In genomic region chr2:26784570-26785234, GRCh38 we compare ENCODE assay signal across 9 cellular contexts. TPM values are rescaled to one million over a fixed set of nuclear protein-coding genes. Genes with fewer than 3 reads are reported as not detected.
A peak's percentile ranks its signal among the peaks of the same experiment; 100 is the strongest.
DNase-seq lines count a peak whose midpoint lies in the region; ATAC-seq, FAIRE-seq and TF ChIP-seq lines count a peak whose summit lies in the region.
"Had no signal": no experiment of that assay in that cellular context is flagged by ENCODE, and none has a peak within 500 bp of the region (broad histone marks: within the 10 kb centered on the region; RNA-seq: fewer than 3 reads in every experiment).

No MANE protein-coding gene starts in this region.

- no peak for FAIRE-seq in small intestine (lab: Jason Lieb, UNC)

- H3K4me3 ChIP-seq in iPS-20b (ENCODE audit: low read length), result peak overlapping the region; percentile 70; the same call in 1 of the 2 replicates
- H3K4me3 ChIP-seq in thoracic aorta, result peak overlapping the region; percentile 87
- H3K4me3 ChIP-seq in small intestine (ENCODE audit: low read depth in 1 of 2, low read length in 2 of 2), result no peak overlapping the region

- DNase-seq in activated naive CD8-positive, alpha-beta T cell treated with anti-CD3 and anti-CD28 coated beads for 36 hours, result no peak
- DNase-seq in activated B cell treated with CpG ODN at 0.5 μM for 24 hours (no peak), thoracic aorta (ENCODE audit: low spot score) (no peak), amygdala (lab: John Stamatoyannopoulos, UW) (no peak), small intestine (no peak), cerebellar nuclear complex (lab: John Stamatoyannopoulos, UW) (no peak)
- DNase-seq: NCI-H446 treated with DMSO at 0.1 percent for 48 hours had no signal

- TF ChIP-seq CTCF in activated B cell treated with CpG ODN at 0.5 μM for 24 hours (IDR thresholded peaks at IDR 0.05), result no peak
- no peak for TF ChIP-seq CTCF in thoracic aorta (IDR thresholded peaks at IDR 0.05)

- peaks cover 9% of the 10 kb centered on the region; the same call in 1 of the 2 replicates for H3K36me3 ChIP-seq in iPS-20b (ENCODE audit: insufficient read depth, low read depth, low read length)
- H3K36me3 ChIP-seq in thoracic aorta, result peaks cover 13% of the 10 kb centered on the region
- H3K36me3 ChIP-seq in small intestine (ENCODE audit: control insufficient read depth in 2 of 2, insufficient read depth in 2 of 2, low read length in 2 of 2), result peaks cover 7 to 8% of the 10 kb centered on the region in 2 donors

- H3K9ac ChIP-seq in iPS-20b (ENCODE audit: low read depth, low read length), result peak overlapping the region; percentile 66; the same call in 1 of the 2 replicates

- H3K27me3 Mint-ChIP-seq in activated naive CD8-positive, alpha-beta T cell, result peaks cover 8% of the 10 kb centered on the region
- H3K27me3 Mint-ChIP-seq in activated naive CD8-positive, alpha-beta T cell treated with anti-CD3 and anti-CD28 coated beads for 36 hours, result peaks cover 29% of the 10 kb centered on the region
- H3K27me3 Mint-ChIP-seq in activated B cell treated with CpG ODN at 0.5 μM for 24 hours, result peaks cover 3% of the 10 kb centered on the region

- no peak overlapping the region for H3K27ac Mint-ChIP-seq in activated naive CD8-positive, alpha-beta T cell
- H3K27ac Mint-ChIP-seq in activated naive CD8-positive, alpha-beta T cell treated with anti-CD3 and anti-CD28 coated beads for 36 hours, result no peak overlapping the region
- H3K27ac Mint-ChIP-seq in activated B cell treated with CpG ODN at 0.5 μM for 24 hours, result peak overlapping the region; percentile 65

- 0 out of 2 replicates have a peak, but pooled peaks cover 3% of the 10 kb centered on the region for H3K4me1 ChIP-seq in iPS-20b (ENCODE audit: insufficient read depth, low read length)
- peaks cover 6 to 8% of the 10 kb centered on the region in 2 donors for H3K4me1 ChIP-seq in thoracic aorta (ENCODE audit: control insufficient read depth in 1 of 2, low read depth in 2 of 2)
- H3K4me1 ChIP-seq in small intestine (ENCODE audit: control insufficient read depth in 2 of 2, insufficient read depth in 1 of 2, low read depth in 1 of 2, low read length in 1 of 2), result peaks cover 0 to 3% of the 10 kb centered on the region in 2 donors

- no peak overlapping the region for H3K27ac ChIP-seq in iPS-20b (ENCODE audit: low read length)
- H3K27ac ChIP-seq in thoracic aorta, result no peak overlapping the region
- no peak overlapping the region for H3K27ac ChIP-seq in small intestine (ENCODE audit: low read depth in 1 of 2, low read length in 1 of 2)

- peaks cover 5% of the 10 kb centered on the region for H3K36me3 Mint-ChIP-seq in activated naive CD8-positive, alpha-beta T cell
- H3K36me3 Mint-ChIP-seq in activated naive CD8-positive, alpha-beta T cell treated with anti-CD3 and anti-CD28 coated beads for 36 hours, result peaks cover 30% of the 10 kb centered on the region
- peaks cover 12% of the 10 kb centered on the region for H3K36me3 Mint-ChIP-seq in activated B cell treated with CpG ODN at 0.5 μM for 24 hours (ENCODE audit: low read depth)

- peaks cover 12% of the 10 kb centered on the region for H3K4me1 Mint-ChIP-seq in activated naive CD8-positive, alpha-beta T cell (ENCODE audit: low read depth)
- H3K4me1 Mint-ChIP-seq in activated naive CD8-positive, alpha-beta T cell treated with anti-CD3 and anti-CD28 coated beads for 36 hours, result peaks cover 16% of the 10 kb centered on the region
- H3K4me1 Mint-ChIP-seq in activated B cell treated with CpG ODN at 0.5 μM for 24 hours, result peaks cover 15% of the 10 kb centered on the region

- POLR2A ChIA-PET in activated B cell treated with CpG ODN at 0.5 μM for 24 hours (lab: Charles Lee), result no interaction called here

- H3K9me3 Mint-ChIP-seq in activated naive CD8-positive, alpha-beta T cell (ENCODE audit: low read depth), result no peaks in the 10 kb centered on the region
- H3K9me3 Mint-ChIP-seq in activated naive CD8-positive, alpha-beta T cell treated with anti-CD3 and anti-CD28 coated beads for 36 hours, result no peaks in the 10 kb centered on the region
- H3K9me3 Mint-ChIP-seq in activated B cell treated with CpG ODN at 0.5 μM for 24 hours, result no peaks in the 10 kb centered on the region

- H3K27me3 ChIP-seq in iPS-20b (ENCODE audit: insufficient read depth, low read length) (peaks cover 6% of the 10 kb centered on the region; the same call in 1 of the 2 replicates), thoracic aorta (replicated peaks; ENCODE audit: insufficient read depth) (no peaks in the 10 kb centered on the region), small intestine (ENCODE audit: control insufficient read depth in 2 of 2, insufficient read depth in 2 of 2, low read length in 2 of 2) (no peaks in the 10 kb centered on the region)

- intact Hi-C loops in activated B cell treated with CpG ODN at 0.5 μM for 24 hours (cut with micrococcal nuclease), result loop anchor here (1.0 to 10.0 kb wide), 5 partner anchors 20 to 907 kb away; partner anchors contain the start of genes ADGRF3, AGBL5, ASXL2 and CAD

- CTCF ChIA-PET in activated B cell treated with CpG ODN at 0.5 μM for 24 hours (lab: Charles Lee), result no interaction called here

- ATAC-seq in activated B cell treated with CpG ODN at 0.5 μM for 24 hours (ENCODE audit: low read depth) (no peak), thoracic aorta (ENCODE audit: insufficient number of reproducible peaks, low FRiP score, low read depth) (no peak)

- H3K4me3 Mint-ChIP-seq in activated naive CD8-positive, alpha-beta T cell, result peak overlapping the region; percentile 84
- no peak overlapping the region for H3K4me3 Mint-ChIP-seq in activated naive CD8-positive, alpha-beta T cell treated with anti-CD3 and anti-CD28 coated beads for 36 hours
- H3K4me3 Mint-ChIP-seq in activated B cell treated with CpG ODN at 0.5 μM for 24 hours, result peak overlapping the region; percentile 84

- H3K9me3 ChIP-seq in iPS-20b (ENCODE audit: insufficient read depth, low read depth, low read length), result no peaks in the 10 kb centered on the region
- no peaks in the 10 kb centered on the region for H3K9me3 ChIP-seq in thoracic aorta
- H3K9me3 ChIP-seq in small intestine (ENCODE audit: control insufficient read depth, low read depth), result no peaks in the 10 kb centered on the region

- 94 to 95% (median 94%) methylated on average over 19 of the region's 19 CpGs for WGBS in small intestine, 3 donors

RNA-seq across cellular contexts. Expression of gene CENPA, which starts 1.2 kb away (rescaled TPM):
- total RNA-seq in activated naive CD8-positive, alpha-beta T cell treated with anti-CD3 and anti-CD28 coated beads for 36 hours, result 10 to 100 TPM; 33.6 to 34.4 TPM
- total RNA-seq in activated B cell treated with CpG ODN at 0.5 μM for 24 hours (0.42 TPM in 2 replicates), thoracic aorta (not detected)
- 10 to 100 TPM in 1 of 3 donors, 1 to 10 TPM in 2; 1.4 to 11.6 (median 1.6) TPM for polyA plus RNA-seq in small intestine

RNA-seq across cellular contexts. Expression of gene SLC35F6, which starts 20.6 kb away (rescaled TPM):
- total RNA-seq in activated naive CD8-positive, alpha-beta T cell treated with anti-CD3 and anti-CD28 coated beads for 36 hours, result 1 to 10 TPM; 6.3 TPM
- total RNA-seq in activated B cell treated with CpG ODN at 0.5 μM for 24 hours (11.4 and 14.2 TPM in 2 replicates), thoracic aorta (10 to 100 TPM; 43.7 to 44.5 TPM)
- 10 to 100 TPM in 1 of 3 donors, 1 to 10 TPM in 2; 5.8 to 21.3 (median 8.6) TPM for polyA plus RNA-seq in small intestine

Comparison
In these comparisons a context has a peak if more than half of its experiments do, and no peak if none do; other contexts are left out.
1. H3K4me3 ChIP-seq: peak in iPS-20b (single experiment) and thoracic aorta (single experiment); none in small intestine (0 of 2).
2. RNA of gene CENPA, which starts 1.2 kb away (total RNA-seq): 33.6 to 34.4 TPM in activated naive CD8-positive, alpha-beta T cell treated with anti-CD3 and anti-CD28 coated beads for 36 hours; 0.42 TPM in activated B cell treated with CpG ODN at 0.5 μM for 24 hours and not detected in thoracic aorta; every median in the first group is over 10 times any median in the second.